8 cellular contexts compared by ENCODE assay signal in the genomic region with DNA sequence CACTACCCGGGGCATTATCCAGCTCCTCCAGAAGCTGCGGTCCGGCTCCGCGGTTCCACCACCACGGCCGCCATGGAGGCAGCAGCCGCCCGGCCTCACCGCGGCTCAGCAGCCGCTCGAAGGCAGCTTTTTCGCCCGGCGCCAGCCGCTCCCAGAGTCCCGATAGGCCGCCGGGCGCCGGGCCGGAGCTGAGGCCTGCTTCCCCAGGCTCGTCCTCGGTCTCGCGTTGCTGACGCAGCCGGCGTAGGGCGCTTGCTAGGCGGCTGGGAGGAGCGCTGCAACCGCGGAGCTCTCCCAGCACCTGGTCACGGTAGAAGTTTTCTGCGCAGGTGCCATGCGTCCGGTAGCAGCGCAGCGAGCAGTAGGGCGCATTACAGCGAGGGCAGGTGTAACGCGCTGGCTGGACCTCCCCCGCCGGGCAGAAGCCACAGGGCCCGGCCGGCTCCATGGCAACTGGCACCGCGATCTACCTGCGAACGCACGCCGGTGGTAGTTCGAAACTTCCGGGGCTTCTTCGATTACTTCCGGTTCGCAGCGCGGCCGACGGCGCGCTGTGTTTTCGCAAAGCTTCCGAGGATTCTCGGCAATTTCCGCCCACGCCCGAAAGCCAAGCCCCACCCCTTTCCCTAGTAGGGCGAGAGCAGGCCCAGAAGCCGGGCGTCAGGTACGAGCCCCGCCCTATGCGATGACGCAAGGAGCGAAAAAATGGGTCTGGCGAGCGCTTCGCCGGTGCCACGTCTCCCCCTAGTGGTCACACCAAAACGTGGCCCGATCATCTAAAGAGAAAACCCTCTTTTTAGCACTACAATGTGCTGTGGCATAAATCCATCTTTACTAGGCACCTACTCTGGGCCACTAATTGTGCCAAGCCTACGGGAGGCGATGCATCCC. TPM values are rescaled to one million over a fixed set of nuclear protein-coding genes. Genes with fewer than 3 reads are reported as not detected.
A peak's percentile ranks its signal among the peaks of the same experiment; 100 is the strongest.
DNase-seq lines count a peak whose midpoint lies in the region; ATAC-seq and TF ChIP-seq lines count a peak whose summit lies in the region.

A gene (minus strand): TSS at position 496 of the 891 bp plus-strand sequence. CDS start 48 bp downstream, at position 448.

- no peak for TF ChIP-seq EP300 in upper lobe of left lung (IDR thresholded peaks at IDR 0.05)

- no peaks in the 10 kb centered on the region for H3K9me3 ChIP-seq in cardiac muscle cell (ENCODE audit: low read depth)
- H3K9me3 ChIP-seq in upper lobe of left lung, result no peaks in the 10 kb centered on the region

- peak; percentile 99 for DNase-seq in NCI-H1436 (lab: John Stamatoyannopoulos, UW)
- peak; percentile 100 for DNase-seq in T follicular helper cell (ENCODE audit: low read depth)
- DNase-seq in cardiac muscle cell (ENCODE audit: low read depth in 1 of 2, low spot score in 1 of 2), result peak; percentile 99
- DNase-seq in pons (ENCODE audit: low spot score), result peak; percentile 99
- peak; percentile 97 to 99 for DNase-seq in upper lobe of left lung

- peak within 1 kb of the TSS; percentile 21 for H3K27ac ChIP-seq in adipose tissue (ENCODE audit: low read depth, low read length)
- peak within 1 kb of the TSS; percentile 63 for H3K27ac ChIP-seq in cardiac muscle cell
- H3K27ac ChIP-seq in upper lobe of left lung, result peak within 1 kb of the TSS; percentile 86 to 89 (median 88)

- peak in 3 of 4 donors; percentile 13 to 83 (median 63) for TF ChIP-seq POLR2A in upper lobe of left lung (IDR thresholded peaks at IDR 0.05)

- peak within 1 kb of the TSS; percentile 98 for H3K4me3 ChIP-seq in GM12875 (ENCODE audit: low read depth, low read length)
- peak within 1 kb of the TSS; percentile 84 for H3K4me3 ChIP-seq in cardiac muscle cell
- H3K4me3 ChIP-seq in upper lobe of left lung, result peak within 1 kb of the TSS; percentile 71 to 99 (median 83)

- ATAC-seq in HG02798 (IDR thresholded peaks at IDR 0.05; ENCODE audit: poor library complexity, unreplicated experiment) (peak; percentile 73), upper lobe of left lung (ENCODE audit: low FRiP score in 2 of 2) (peak; percentile 93 to 95)

- WGBS in adipose tissue, 3 donors, result 0% methylated on average over 86 to 89 of the region's 89 CpGs
- WGBS in upper lobe of left lung, 2 donors, result 0 to 1% methylated on average over 20 to 44 of the region's 89 CpGs

- H3K36me3 ChIP-seq in cardiac muscle cell (peaks cover 12% of the 10 kb centered on the region), upper lobe of left lung (peaks cover 9 to 42% (median 29%) of the 10 kb centered on the region in 4 donors)

- TF ChIP-seq CTCF in GM12875 (IDR thresholded peaks at IDR 0.05; ENCODE audit: borderline replicate concordance, insufficient read depth, low read depth, low read length) (peak; percentile 87), cardiac muscle cell (IDR thresholded peaks at IDR 0.05; ENCODE audit: low read depth, low read length) (peak; percentile 89), upper lobe of left lung (IDR thresholded peaks at IDR 0.05) (peak; percentile 82 to 98 (median 96))

- H3K27me3 ChIP-seq in cardiac muscle cell (no peaks in the 10 kb centered on the region), upper lobe of left lung (no peaks in the 10 kb centered on the region)

- H3K4me1 ChIP-seq in cardiac muscle cell (ENCODE audit: low read depth), result peaks cover 6% of the 10 kb centered on the region
- H3K4me1 ChIP-seq in upper lobe of left lung, result peaks cover 37 to 69% (median 40%) of the 10 kb centered on the region in 4 donors

RNA-seq across cellular contexts. Expression of the gene that starts here (rescaled TPM):
- 10 to 100 TPM in 2 of 3 donors, 1 to 10 TPM in 1; 5.1 to 15.1 (median 12.3) TPM for polyA plus RNA-seq in adipose tissue
- 22.6 and 31.8 TPM in 2 replicates for total RNA-seq in cardiac muscle cell
- polyA plus RNA-seq in cardiac muscle cell, result 19.5 and 32.8 TPM in 2 replicates
- total RNA-seq in upper lobe of left lung, result 10 to 100 TPM; 12.6 to 28.5 (median 15.2) TPM

Comparison
In these comparisons a context has a peak if more than half of its experiments do, and no peak if none do; other contexts are left out.
1. Peak in every context shown above with its lines: DNase-seq, ATAC-seq, H3K4me3 ChIP-seq and H3K27ac ChIP-seq.
2. H3K27ac ChIP-seq: peak in every context shown above with its lines; median percentile 88 in upper lobe of left lung; 63 in cardiac muscle cell; 21 in adipose tissue.